Comparison of ENCODE assay signal across 1 cellular context in genomic region chr2:48343571-48344440, GRCh38.
TF ChIP-seq lines count a peak whose summit lies in the region.

No MANE protein-coding gene starts in this region.

TF ChIP-seq in A549, 52 proteins besides CTCF, POLR2A, EP300 and RAD21 (continued from another document):
- TF ChIP-seq ELK1 (IDR thresholded peaks at IDR 0.05; ENCODE audit: low read depth, low read length) = no peak
- TF ChIP-seq TP53 (CRISPR knock-in tag; IDR thresholded peaks at IDR 0.05) = no peak
- no peak for TF ChIP-seq ATOH8 (CRISPR knock-in tag; IDR thresholded peaks at IDR 0.05; ENCODE audit: low read depth)
- no peak for TF ChIP-seq NR3C1 (IDR thresholded peaks at IDR 0.05)
- TF ChIP-seq POLR2AphosphoS2 (conservative IDR thresholded peaks at IDR 0.05; ENCODE audit: low read length) = no peak
- TF ChIP-seq CBX2 (IDR thresholded peaks at IDR 0.05; ENCODE audit: borderline replicate concordance, low read depth) = no peak
- peak; percentile 42; the same call in 1 of the 2 replicates for TF ChIP-seq MAX (IDR thresholded peaks at IDR 0.05)
- no peak for TF ChIP-seq BHLHE40 (IDR thresholded peaks at IDR 0.05; ENCODE audit: low read depth, low read length)
- no peak for TF ChIP-seq FOXS1 (CRISPR knock-in tag; IDR thresholded peaks at IDR 0.05)
- TF ChIP-seq EHF (CRISPR knock-in tag; IDR thresholded peaks at IDR 0.05) = no peak
- TF ChIP-seq ESRRA (IDR thresholded peaks at IDR 0.05; ENCODE audit: borderline replicate concordance, low read length) = no peak
- TF ChIP-seq ZC3H11A (IDR thresholded peaks at IDR 0.05) = no peak
- no peak for TF ChIP-seq ZFP36 (IDR thresholded peaks at IDR 0.05; ENCODE audit: borderline replicate concordance, partially characterized antibody)
- TF ChIP-seq EHMT2 (IDR thresholded peaks at IDR 0.05; ENCODE audit: low read depth) = no peak
- TF ChIP-seq JUNB (IDR thresholded peaks at IDR 0.05) = peak; percentile 83
- no peak for TF ChIP-seq REST (IDR thresholded peaks at IDR 0.05)
- TF ChIP-seq HES2 (IDR thresholded peaks at IDR 0.05) = no peak
- TF ChIP-seq RNF2 (IDR thresholded peaks at IDR 0.05; ENCODE audit: borderline replicate concordance, low read depth) = no peak
- no peak for TF ChIP-seq RCOR1 (IDR thresholded peaks at IDR 0.05; ENCODE audit: low read depth, low read length)
- TF ChIP-seq PBX3 (IDR thresholded peaks at IDR 0.05) = no peak
- TF ChIP-seq BCL3 (IDR thresholded peaks at IDR 0.05) = no peak
- TF ChIP-seq NPAS2 (CRISPR knock-in tag; IDR thresholded peaks at IDR 0.05; ENCODE audit: borderline replicate concordance) = no peak
- no peak; the same call in 1 of the 2 replicates for TF ChIP-seq CHD4 (IDR thresholded peaks at IDR 0.05; ENCODE audit: borderline replicate concordance)
- no peak for TF ChIP-seq TFCP2L1 (CRISPR knock-in tag; IDR thresholded peaks at IDR 0.05)
- TF ChIP-seq CHD2 (IDR thresholded peaks at IDR 0.05; ENCODE audit: low read length, partially characterized antibody) = no peak
- no peak for TF ChIP-seq SREBF2 (IDR thresholded peaks at IDR 0.05)
- no peak for TF ChIP-seq SMC3 (IDR thresholded peaks at IDR 0.05)
